8 cellular contexts compared by ENCODE assay signal in the genomic region with DNA sequence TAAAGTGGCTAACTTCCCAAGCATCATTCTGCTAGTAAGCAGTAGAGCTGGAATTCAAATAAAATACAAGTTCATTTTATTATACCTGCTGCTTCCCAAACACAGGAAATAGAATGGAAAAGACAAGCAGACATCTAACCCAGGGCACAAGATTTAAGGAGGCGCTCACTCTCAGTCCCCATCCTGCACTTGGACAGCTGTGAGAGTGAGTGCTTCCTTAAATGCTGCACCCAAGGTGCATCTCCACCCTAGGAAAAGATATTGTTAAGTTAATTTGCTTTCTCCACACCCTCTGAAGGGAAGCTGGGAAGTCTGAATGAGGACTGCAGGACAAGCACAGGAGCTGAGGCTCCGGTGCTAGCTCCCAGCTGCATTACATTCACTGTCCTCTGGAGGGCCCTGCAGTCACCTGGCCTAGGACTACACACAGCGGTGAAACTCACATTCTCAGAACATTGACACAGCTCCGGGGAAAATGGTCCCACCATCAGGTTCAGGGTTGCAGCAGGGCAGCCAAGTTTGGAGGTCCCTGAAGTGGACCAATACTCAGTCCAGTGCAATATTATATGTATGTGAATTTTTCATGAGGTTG. TPM values are rescaled to one million over a fixed set of nuclear protein-coding genes. Genes with fewer than 3 reads are reported as not detected.
DNase-seq lines count a peak whose midpoint lies in the region; ATAC-seq and TF ChIP-seq lines count a peak whose summit lies in the region.

No MANE protein-coding gene starts in this region.

- TF ChIP-seq POLR2A in esophagus squamous epithelium (IDR thresholded peaks at IDR 0.05) (no peak), suprapubic skin (IDR thresholded peaks at IDR 0.05) (no peak)

- no peak overlapping the region for H3K9ac ChIP-seq in OCI-LY3 (ENCODE audit: low read length)

- TF ChIP-seq EP300 in suprapubic skin (IDR thresholded peaks at IDR 0.05), result no peak

- WGBS in esophagus squamous epithelium, 2 donors, result 75 to 91% methylated on average over 4 of the region's 4 CpGs
- WGBS in suprapubic skin, result 92% methylated on average over 4 of the region's 4 CpGs

- no peaks in the 10 kb centered on the region for H3K79me2 ChIP-seq in OCI-LY3 (ENCODE audit: low read length)

- TF ChIP-seq CTCF in left ventricle myocardium inferior (IDR thresholded peaks at IDR 0.05; ENCODE audit: borderline replicate concordance), result peak; percentile 48
- TF ChIP-seq CTCF in OCI-LY3 (IDR thresholded peaks at IDR 0.05; ENCODE audit: low read depth, low read length), result peak; percentile 51
- peak in 4 of 6 experiments; percentile 35 to 60 (median 40) for TF ChIP-seq CTCF in esophagus squamous epithelium (IDR thresholded peaks at IDR 0.05)
- peak; percentile 27 to 50 for TF ChIP-seq CTCF in suprapubic skin (IDR thresholded peaks at IDR 0.05)

- H3K36me3 ChIP-seq in left ventricle myocardium inferior (peaks cover 69% of the 10 kb centered on the region), OCI-LY3 (replicated peaks; ENCODE audit: low read depth, low read length) (no peaks in the 10 kb centered on the region), esophagus squamous epithelium (peaks cover 0 to 71% (median 17%) of the 10 kb centered on the region in 3 donors), suprapubic skin (peaks cover 55% of the 10 kb centered on the region)

- H3K4me3 ChIP-seq in left ventricle myocardium inferior (no peak overlapping the region), OCI-LY3 (ENCODE audit: low read length) (no peak overlapping the region), esophagus squamous epithelium (no peak overlapping the region), suprapubic skin (no peak overlapping the region)

- no peak overlapping the region for H2AFZ ChIP-seq in OCI-LY3 (ENCODE audit: low read depth, low read length)

- peaks cover 13% of the 10 kb centered on the region for H3K4me1 ChIP-seq in left ventricle myocardium inferior
- no peaks in the 10 kb centered on the region for H3K4me1 ChIP-seq in OCI-LY3 (ENCODE audit: low read length)
- H3K4me1 ChIP-seq in esophagus squamous epithelium, result peaks cover 0 to 9% (median 0%) of the 10 kb centered on the region in 3 donors
- H3K4me1 ChIP-seq in suprapubic skin, result no peaks in the 10 kb centered on the region

- no peaks in the 10 kb centered on the region for H3K9me3 ChIP-seq in left ventricle myocardium inferior (replicated peaks)
- H3K9me3 ChIP-seq in OCI-LY3 (ENCODE audit: insufficient read depth, low read length), result no peaks in the 10 kb centered on the region
- H3K9me3 ChIP-seq in esophagus squamous epithelium, result no peaks in the 10 kb centered on the region
- H3K9me3 ChIP-seq in suprapubic skin, result no peaks in the 10 kb centered on the region

- H3K27ac ChIP-seq in left ventricle myocardium inferior (replicated peaks), result no peak overlapping the region
- H3K27ac ChIP-seq in OCI-LY3 (ENCODE audit: low read length), result no peak overlapping the region
- H3K27ac ChIP-seq in esophagus squamous epithelium, result no peak overlapping the region
- no peak overlapping the region for H3K27ac ChIP-seq in suprapubic skin

- no peaks in the 10 kb centered on the region for H4K20me1 ChIP-seq in OCI-LY3 (ENCODE audit: insufficient read depth, low read length)

- intact Hi-C loops in left ventricle myocardium inferior (cut with micrococcal nuclease) (no loop called here), cardiac septum (cut with DNase I) (no loop called here), esophagus squamous epithelium (cut with DNase I) (loop anchor here (10.0 kb wide), 1 partner anchor 71 kb away; no protein-coding TSS in a partner anchor)

- no peak overlapping the region for H3K4me2 ChIP-seq in OCI-LY3 (ENCODE audit: low read length)

- ATAC-seq in HG02938 (IDR thresholded peaks at IDR 0.05; ENCODE audit: unreplicated experiment), result no peak
- no peak for ATAC-seq in GM21717 (IDR thresholded peaks at IDR 0.05; ENCODE audit: unreplicated experiment)

- DNase-seq in left ventricle myocardium inferior (no peak), cardiac septum (ENCODE audit: low spot score) (no peak), esophagus squamous epithelium (lab: John Stamatoyannopoulos, UW) (no peak), suprapubic skin (ENCODE audit: low spot score in 2 of 2) (no peak), germinal center (ENCODE audit: low spot score) (no peak)

- no peaks in the 10 kb centered on the region for H3K27me3 ChIP-seq in left ventricle myocardium inferior (ENCODE audit: low read depth)
- H3K27me3 ChIP-seq in OCI-LY3 (ENCODE audit: low read depth, low read length), result peaks cover 29% of the 10 kb centered on the region
- no peaks in the 10 kb centered on the region for H3K27me3 ChIP-seq in esophagus squamous epithelium
- H3K27me3 ChIP-seq in suprapubic skin, result no peaks in the 10 kb centered on the region

RNA-seq across cellular contexts. Expression of gene HEBP1, which starts 14.2 kb away (rescaled TPM):
- 65.4 TPM for total RNA-seq in left ventricle myocardium inferior
- total RNA-seq in cardiac septum, result 44.3 TPM
- total RNA-seq in esophagus squamous epithelium, result 10 to 100 TPM; 17.0 to 50.9 (median 23.9) TPM
- 10 to 100 TPM; 34.2 to 38.7 (median 36.2) TPM for total RNA-seq in suprapubic skin

RNA-seq across cellular contexts. Expression of gene GPRC5D, which starts 33.9 kb away (rescaled TPM):
- total RNA-seq in left ventricle myocardium inferior (not detected), cardiac septum (not detected), esophagus squamous epithelium (under 1 TPM in 1 of 4 donors, not detected in 3; 0.95 TPM), suprapubic skin (10 to 100 TPM in 2 of 4 donors, 1 to 10 TPM in 1, not detected in 1; 2.2 to 97.6 (median 13.4) TPM)

RNA-seq across cellular contexts. Expression of gene FAM234B, which starts 58.3 kb away (rescaled TPM):
- total RNA-seq in left ventricle myocardium inferior (1.8 TPM), cardiac septum (1.6 TPM), esophagus squamous epithelium (1 to 10 TPM; 3.1 to 8.0 (median 3.9) TPM), suprapubic skin (10 to 100 TPM; 24.0 to 32.3 (median 27.8) TPM)
